ENCODE assay signal across 28 cellular contexts in the genomic region with DNA sequence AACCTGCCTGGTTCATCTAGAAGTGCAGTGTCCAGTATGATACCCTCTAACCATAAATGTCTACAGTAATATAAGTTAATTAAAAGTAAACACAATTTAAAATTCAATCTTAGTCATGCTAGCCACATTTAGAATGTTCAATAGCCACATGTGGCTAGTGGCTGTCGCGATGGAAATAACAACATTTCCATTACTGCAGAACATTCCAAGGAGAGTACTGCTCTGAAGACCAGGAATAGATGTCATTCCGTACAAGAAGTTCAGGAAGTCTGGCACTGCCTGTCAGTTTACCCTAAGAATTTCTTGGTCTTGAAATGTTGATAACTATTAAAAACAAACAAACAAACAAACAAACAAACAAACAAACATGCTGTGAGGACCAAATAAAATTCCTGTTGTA.
"Had no signal": no experiment of that assay in that cellular context is flagged by ENCODE, and none has a peak within 500 bp of the region (broad histone marks: within the 10 kb centered on the region; RNA-seq: fewer than 3 reads in every experiment).

No MANE protein-coding gene starts in this region.

- H3K27me3 ChIP-seq: MG63 had no signal

- H3K9ac ChIP-seq: KMS-11 had no signal

- H3K4me3 ChIP-seq: MG63, SK-N-MC had no signal

- H3K9me3 ChIP-seq: MG63 had no signal

- DNase-seq: activated CD4-positive, alpha-beta memory T cell treated with anti-CD3 and anti-CD28 coated beads, Interleukin-2, amount 10 ng/mL, durations not matched to agents 7 days and 5 days; activated CD4-positive, alpha-beta T cell treated with anti-CD3 and anti-CD28 coated beads, Interleukin-2, amount 50 U/mL, for 1 hour; activated CD4-positive, CD25-positive, alpha-beta regulatory T cell; activated CD8-positive, alpha-beta memory T cell treated with anti-CD3 and anti-CD28 coated beads, Interleukin-2, amount 50 U/mL, for 4 hours; activated naive CD4-positive, alpha-beta T cell treated with anti-CD3 and anti-CD28 coated beads, Interleukin-2, amount 50 U/mL, for 16 hours; amniotic stem cell; MG63; MV-4-11; NCI-H1092 treated with DMSO at 0.1 percent for 48 hours; NCI-H1417 treated with DMSO at 0.1 percent for 48 hours; NCI-H1694; NCI-H2029; NCI-H2107; NCI-H2171 treated with DMSO at 0.1 percent for 48 hours; NCI-H226; NCI-H526; NCI-H774; OCI-M1; RPMI8226; T-cell; T-helper 2 cell; T1000 had no signal

- H3K4me3 Mint-ChIP-seq: activated CD4-positive, alpha-beta memory T cell treated with anti-CD3 and anti-CD28 coated beads, Interleukin-2, amount 10 ng/mL, durations not matched to agents 7 days and 5 days; brain; T-cell had no signal

- H3K27me3 Mint-ChIP-seq: activated CD4-positive, alpha-beta memory T cell treated with anti-CD3 and anti-CD28 coated beads, Interleukin-2, amount 10 ng/mL, durations not matched to agents 7 days and 5 days; brain; T-cell had no signal

- H3K9me3 Mint-ChIP-seq: activated CD4-positive, alpha-beta memory T cell treated with anti-CD3 and anti-CD28 coated beads, Interleukin-2, amount 10 ng/mL, durations not matched to agents 7 days and 5 days; brain; T-cell had no signal

- H3K4me1 Mint-ChIP-seq: activated CD4-positive, alpha-beta memory T cell treated with anti-CD3 and anti-CD28 coated beads, Interleukin-2, amount 10 ng/mL, durations not matched to agents 7 days and 5 days had no signal

- H3K27ac ChIP-seq: KMS-11, VCaP had no signal

- ATAC-seq: Panc1, Right ventricle myocardium inferior, T-cell had no signal

- H3K27ac Mint-ChIP-seq: activated CD4-positive, alpha-beta memory T cell treated with anti-CD3 and anti-CD28 coated beads, Interleukin-2, amount 10 ng/mL, durations not matched to agents 7 days and 5 days; T-cell had no signal
